ENCODE assay signal across 26 cellular contexts in the genomic region with DNA sequence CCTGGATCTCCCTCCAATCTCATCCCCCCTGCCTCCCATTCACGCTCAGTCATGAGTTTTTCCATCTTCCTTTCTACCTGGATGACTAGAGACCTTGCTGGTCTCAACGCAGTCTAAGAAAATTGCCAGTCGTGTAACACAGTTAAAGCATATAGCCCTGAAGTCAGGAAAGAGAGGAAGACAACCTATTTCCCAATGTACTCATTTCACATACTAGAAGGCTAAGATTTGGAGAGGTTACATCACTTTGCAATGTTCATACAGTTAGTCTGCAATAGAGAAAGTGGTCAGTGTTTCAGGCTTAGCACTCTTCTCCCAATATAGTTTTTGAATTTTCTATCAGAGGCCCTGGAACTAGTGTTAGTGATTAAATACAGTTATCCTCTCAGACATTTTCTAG.
DNase-seq lines count a peak whose midpoint lies in the region; ATAC-seq and TF ChIP-seq lines count a peak whose summit lies in the region.
"Had no signal": no experiment of that assay in that cellular context is flagged by ENCODE, and none has a peak within 500 bp of the region (broad histone marks: within the 10 kb centered on the region; RNA-seq: fewer than 3 reads in every experiment).

No MANE protein-coding gene starts in this region.

- H3K36me3 ChIP-seq in CD4-positive, alpha-beta memory T cell (ENCODE audit: insufficient read depth, low read length): no peaks in the 10 kb centered on the region
- no peaks in the 10 kb centered on the region for H3K36me3 ChIP-seq in left lung
- H3K36me3 ChIP-seq: HAP-1 had no signal

- H3K9me3 ChIP-seq in CD4-positive, alpha-beta memory T cell (ENCODE audit: control insufficient read depth in 1 of 2, low read length in 2 of 2): no peaks in the 10 kb centered on the region
- H3K9me3 ChIP-seq in left lung: no peaks in the 10 kb centered on the region
- H3K9me3 ChIP-seq: HAP-1 had no signal

- no peaks in the 10 kb centered on the region for H3K36me3 Mint-ChIP-seq in CD4-positive, alpha-beta memory T cell

- CTCF ChIA-PET in CD4-positive, alpha-beta memory T cell (lab: Charles Lee; ENCODE audit: partially characterized antibody): no interaction called here

- peaks cover 7 to 9% of the 10 kb centered on the region in 2 donors for H3K27me3 Mint-ChIP-seq in CD4-positive, alpha-beta memory T cell

- no peaks in the 10 kb centered on the region for H3K4me1 Mint-ChIP-seq in CD4-positive, alpha-beta memory T cell
- H3K4me1 Mint-ChIP-seq: T-helper 17 cell had no signal

- no peak for TF ChIP-seq CTCF in left lung (IDR thresholded peaks at IDR 0.05)

- H3K4me1 ChIP-seq in CD4-positive, alpha-beta memory T cell (ENCODE audit: insufficient read depth, low read length): no peaks in the 10 kb centered on the region
- peaks cover 0 to 23% of the 10 kb centered on the region in 2 donors for H3K4me1 ChIP-seq in left lung
- H3K4me1 ChIP-seq: HAP-1 had no signal

- no peak overlapping the region for H3K4me3 Mint-ChIP-seq in CD4-positive, alpha-beta memory T cell
- H3K4me3 Mint-ChIP-seq: CD4-positive, alpha-beta T cell; HFFc6; T-helper 17 cell had no signal

- ATAC-seq in left lung: no peak
- ATAC-seq: PC-3, T-helper 17 cell had no signal

- intact Hi-C loops in CD4-positive, alpha-beta memory T cell (cut with micrococcal nuclease): no loop called here
- intact Hi-C loops in left lung (cut with DNase I): no loop called here

- DNase-seq in NOMO-1 (lab: John Stamatoyannopoulos, UW; ENCODE audit: unreplicated experiment in 2 of 2): peak; percentile 41 to 72
- DNase-seq in NOMO-1 treated with dmso at 0.1 percent for 144 hours (lab: John Stamatoyannopoulos, UW; ENCODE audit: unreplicated experiment): no peak
- peak; percentile 62 for DNase-seq in NOMO-1 treated with DMSO at 0.1 percent for 48 hours (lab: John Stamatoyannopoulos, UW; ENCODE audit: unreplicated experiment)
- peak; percentile 55 for DNase-seq in SKM-1 treated with dmso at 0.1 percent for 144 hours (lab: John Stamatoyannopoulos, UW; ENCODE audit: unreplicated experiment)
- no peak for DNase-seq in activated CD4-positive, alpha-beta T cell treated with anti-CD3 and anti-CD28 coated beads, Interleukin-2, amount 50 U/mL, for 48 hours
- no peak for DNase-seq in SHP77 treated with DMSO at 0.1 percent for 48 hours (lab: John Stamatoyannopoulos, UW)
- no peak for DNase-seq in CD4-positive, alpha-beta memory T cell
- no peak for DNase-seq in left lung
- DNase-seq: ACHN; CD4-positive, alpha-beta T cell; COR-L47; DMS79; GF-D8; GOT3; HFFc6; IMR-90; NCI-H2029; NCI-H446 treated with DMSO at 0.1 percent for 48 hours; NCI-H526 treated with DMSO at 0.1 percent for 48 hours; PC-3; Right ventricle myocardium superior; T-helper 17 cell had no signal

- H3K4me3 ChIP-seq in CD4-positive, alpha-beta memory T cell (ENCODE audit: low read length in 2 of 2): no peak overlapping the region
- H3K4me3 ChIP-seq in left lung: no peak overlapping the region
- H3K4me3 ChIP-seq: HAP-1, SK-N-MC had no signal

- no peaks in the 10 kb centered on the region for H3K27me3 ChIP-seq in CD4-positive, alpha-beta memory T cell (ENCODE audit: insufficient read depth, low read length)
- no peaks in the 10 kb centered on the region for H3K27me3 ChIP-seq in left lung

- no peak overlapping the region for H3K27ac Mint-ChIP-seq in CD4-positive, alpha-beta memory T cell
- H3K27ac Mint-ChIP-seq: CD4-positive, alpha-beta T cell; HFFc6; T-helper 17 cell had no signal

- POLR2A ChIA-PET in CD4-positive, alpha-beta memory T cell (lab: Charles Lee; ENCODE audit: partially characterized antibody): no interaction called here

- H3K9me3 Mint-ChIP-seq in CD4-positive, alpha-beta memory T cell: no peaks in the 10 kb centered on the region
- H3K9me3 Mint-ChIP-seq: CD4-positive, alpha-beta T cell had no signal

- no peak overlapping the region for H3K27ac ChIP-seq in CD4-positive, alpha-beta memory T cell (ENCODE audit: low read depth, low read length)
- no peak overlapping the region for H3K27ac ChIP-seq in left lung
- H3K27ac ChIP-seq: 22Rv1, KMS-11, SK-N-MC had no signal

Comparison
In these comparisons a context has a peak if more than half of its experiments do, and no peak if none do; other contexts are left out.
1. DNase-seq: peak in NOMO-1 (2 of 2), NOMO-1 treated with DMSO at 0.1 percent for 48 hours (single experiment) and SKM-1 treated with dmso at 0.1 percent for 144 hours (single experiment); none in NOMO-1 treated with dmso at 0.1 percent for 144 hours (single experiment), activated CD4-positive, alpha-beta T cell treated with anti-CD3 and anti-CD28 coated beads, Interleukin-2, amount 50 U/mL, for 48 hours (0 of 2), SHP77 treated with DMSO at 0.1 percent for 48 hours (single experiment), CD4-positive, alpha-beta memory T cell (0 of 5) and left lung (0 of 2).